In genomic region chr17:42110301-42111264, GRCh38 we compare ENCODE assay signal across 18 cellular contexts. TPM values are rescaled to one million over a fixed set of nuclear protein-coding genes. Genes with fewer than 3 reads are reported as not detected.
A peak's percentile ranks its signal among the peaks of the same experiment; 100 is the strongest.
DNase-seq lines count a peak whose midpoint lies in the region; ATAC-seq and TF ChIP-seq lines count a peak whose summit lies in the region.
"Had no signal": no experiment of that assay in that cellular context is flagged by ENCODE, and none has a peak within 500 bp of the region (broad histone marks: within the 10 kb centered on the region; RNA-seq: fewer than 3 reads in every experiment).

No MANE protein-coding gene starts in this region.

- ATAC-seq in activated CD8-positive, alpha-beta memory T cell treated with anti-CD3 and anti-CD28 coated beads, Interleukin-2, amount 10 ng/mL, durations not matched to agents 7 days and 5 days: no peak
- no peak for ATAC-seq in T-helper 17 cell
- no peak for ATAC-seq in stimulated activated effector memory CD8-positive, alpha-beta T cell treated with anti-CD3 and anti-CD28 coated beads, Interleukin-12 subunit alpha, Interleukin-12 subunit beta, amount 100 ng/mL, for 72 hours
- ATAC-seq: A549, WTC11 had no signal

- intact Hi-C loops in esophagus muscularis mucosa (cut with DNase I): no loop called here

- peaks cover 0 to 61% (median 42%) of the 10 kb centered on the region in 4 donors for H3K36me3 ChIP-seq in esophagus muscularis mucosa
- H3K36me3 ChIP-seq: brain microvascular endothelial cell had no signal

- H3K36me3 Mint-ChIP-seq in activated CD8-positive, alpha-beta memory T cell treated with anti-CD3 and anti-CD28 coated beads, Interleukin-2, amount 10 ng/mL, durations not matched to agents 7 days and 5 days: peaks cover 42% of the 10 kb centered on the region
- H3K36me3 Mint-ChIP-seq in T-helper 17 cell (ENCODE audit: low read depth): peaks cover 4% of the 10 kb centered on the region
- H3K36me3 Mint-ChIP-seq in stimulated activated effector memory CD8-positive, alpha-beta T cell treated with anti-CD3 and anti-CD28 coated beads, Interleukin-12 subunit alpha, Interleukin-12 subunit beta, amount 100 ng/mL, for 72 hours: peaks cover 22% of the 10 kb centered on the region

- no peaks in the 10 kb centered on the region for H3K27me3 ChIP-seq in esophagus muscularis mucosa
- H3K27me3 ChIP-seq: brain microvascular endothelial cell, hepatocyte had no signal

- no peak for TF ChIP-seq CTCF in esophagus muscularis mucosa (IDR thresholded peaks at IDR 0.05)

- peak overlapping the region; percentile 91 for H3K4me3 Mint-ChIP-seq in activated CD8-positive, alpha-beta memory T cell treated with anti-CD3 and anti-CD28 coated beads, Interleukin-2, amount 10 ng/mL, durations not matched to agents 7 days and 5 days
- H3K4me3 Mint-ChIP-seq in T-helper 17 cell: peak overlapping the region; percentile 61
- H3K4me3 Mint-ChIP-seq in stimulated activated effector memory CD8-positive, alpha-beta T cell treated with anti-CD3 and anti-CD28 coated beads, Interleukin-12 subunit alpha, Interleukin-12 subunit beta, amount 100 ng/mL, for 72 hours: peak overlapping the region; percentile 82
- H3K4me3 Mint-ChIP-seq: WTC11 had no signal

- CTCF ChIA-PET in activated CD8-positive, alpha-beta memory T cell treated with anti-CD3 and anti-CD28 coated beads, Interleukin-2, amount 10 ng/mL, durations not matched to agents 7 days and 5 days (lab: Charles Lee): interaction anchor here (0.6 to 16.2 kb wide), 8 partner anchors 8 to 148 kb away, joined by 3 to 117 read pairs (median 18); partner anchors contain the start of genes DNAJC7 and KAT2A

- 74% methylated on average over 11 of the region's 18 CpGs for WGBS in esophagus muscularis mucosa

- peak overlapping the region; percentile 98 for H3K27ac Mint-ChIP-seq in activated CD8-positive, alpha-beta memory T cell treated with anti-CD3 and anti-CD28 coated beads, Interleukin-2, amount 10 ng/mL, durations not matched to agents 7 days and 5 days
- H3K27ac Mint-ChIP-seq in T-helper 17 cell: no peak overlapping the region
- peak overlapping the region; percentile 96 for H3K27ac Mint-ChIP-seq in stimulated activated effector memory CD8-positive, alpha-beta T cell treated with anti-CD3 and anti-CD28 coated beads, Interleukin-12 subunit alpha, Interleukin-12 subunit beta, amount 100 ng/mL, for 72 hours
- H3K27ac Mint-ChIP-seq: WTC11 had no signal

- H3K4me1 Mint-ChIP-seq in activated CD8-positive, alpha-beta memory T cell treated with anti-CD3 and anti-CD28 coated beads, Interleukin-2, amount 10 ng/mL, durations not matched to agents 7 days and 5 days: peaks cover 50% of the 10 kb centered on the region
- H3K4me1 Mint-ChIP-seq in T-helper 17 cell: peaks cover 21% of the 10 kb centered on the region
- H3K4me1 Mint-ChIP-seq in stimulated activated effector memory CD8-positive, alpha-beta T cell treated with anti-CD3 and anti-CD28 coated beads, Interleukin-12 subunit alpha, Interleukin-12 subunit beta, amount 100 ng/mL, for 72 hours: peaks cover 42% of the 10 kb centered on the region

- H3K9me3 ChIP-seq in T-helper 17 cell (ENCODE audit: control insufficient read depth, low read length, poor library complexity, severe bottlenecking) (no peaks in the 10 kb centered on the region), esophagus muscularis mucosa (no peaks in the 10 kb centered on the region)
- H3K9me3 ChIP-seq: A549 had no signal

- no peaks in the 10 kb centered on the region for H3K27me3 Mint-ChIP-seq in activated CD8-positive, alpha-beta memory T cell treated with anti-CD3 and anti-CD28 coated beads, Interleukin-2, amount 10 ng/mL, durations not matched to agents 7 days and 5 days
- no peaks in the 10 kb centered on the region for H3K27me3 Mint-ChIP-seq in T-helper 17 cell

- no peak for TF ChIP-seq EP300 in esophagus muscularis mucosa (IDR thresholded peaks at IDR 0.05)

- peaks cover 19 to 46% (median 35%) of the 10 kb centered on the region in 4 donors for H3K4me1 ChIP-seq in esophagus muscularis mucosa

- DNase-seq in activated CD8-positive, alpha-beta memory T cell treated with anti-CD3 and anti-CD28 coated beads, Interleukin-2, amount 10 ng/mL, durations not matched to agents 7 days and 5 days: no peak
- DNase-seq in activated CD8-positive, alpha-beta memory T cell treated with anti-CD3 and anti-CD28 coated beads for 24 hours: no peak
- no peak for DNase-seq in T-helper 17 cell
- no peak for DNase-seq in esophagus muscularis mucosa (ENCODE audit: extremely low spot score)
- DNase-seq in stimulated activated effector memory CD8-positive, alpha-beta T cell treated with anti-CD3 and anti-CD28 coated beads, Interleukin-12 subunit alpha, Interleukin-12 subunit beta, amount 100 ng/mL, for 72 hours (ENCODE audit: low spot score in 2 of 2): no peak
- no peak for DNase-seq in hepatic stellate cell (ENCODE audit: low spot score)
- DNase-seq in NCI-H526 treated with DMSO at 0.1 percent for 48 hours (lab: John Stamatoyannopoulos, UW): no peak
- DNase-seq in medulla oblongata (ENCODE audit: extremely low spot score): no peak
- DNase-seq: brain microvascular endothelial cell, COR-L47, kidney glomerular epithelial cell, NCI-H2029, NCI-H526 had no signal

- H3K27ac ChIP-seq in esophagus muscularis mucosa (replicated peaks in 1 of 4): peak overlapping the region in 3 of 4 donors; percentile 87 to 94 (median 94)
- H3K27ac ChIP-seq: A549, brain microvascular endothelial cell, hepatocyte had no signal

- H3K4me3 ChIP-seq in esophagus muscularis mucosa: no peak overlapping the region
- H3K4me3 ChIP-seq: A549, hepatocyte had no signal

- H3K9me3 Mint-ChIP-seq in activated CD8-positive, alpha-beta memory T cell treated with anti-CD3 and anti-CD28 coated beads, Interleukin-2, amount 10 ng/mL, durations not matched to agents 7 days and 5 days (ENCODE audit: low read depth): no peaks in the 10 kb centered on the region
- H3K9me3 Mint-ChIP-seq in stimulated activated effector memory CD8-positive, alpha-beta T cell treated with anti-CD3 and anti-CD28 coated beads, Interleukin-12 subunit alpha, Interleukin-12 subunit beta, amount 100 ng/mL, for 72 hours: no peaks in the 10 kb centered on the region
- H3K9me3 Mint-ChIP-seq: WTC11 had no signal

- TF ChIP-seq POLR2A in esophagus muscularis mucosa (IDR thresholded peaks at IDR 0.05; ENCODE audit: low read depth): no peak

RNA-seq across cellular contexts. Expression of gene DHX58, which starts 1.9 kb away (rescaled TPM):
- 100 to 1,000 TPM in 1 of 2 experiments, 10 to 100 TPM in 1; 65.8 to 105 TPM for total RNA-seq in activated CD8-positive, alpha-beta memory T cell treated with anti-CD3 and anti-CD28 coated beads, Interleukin-2, amount 10 ng/mL, durations not matched to agents 7 days and 5 days
- total RNA-seq in T-helper 17 cell (10 to 100 TPM; 16.9 to 24.0 TPM), esophagus muscularis mucosa (10 to 100 TPM in 3 of 4 donors, 1 to 10 TPM in 1; 9.6 to 11.7 (median 11.3) TPM)

RNA-seq across cellular contexts. Expression of gene KAT2A, which starts 10.6 kb away (rescaled TPM):
- 10 to 100 TPM; 49.0 to 58.2 TPM for total RNA-seq in activated CD8-positive, alpha-beta memory T cell treated with anti-CD3 and anti-CD28 coated beads, Interleukin-2, amount 10 ng/mL, durations not matched to agents 7 days and 5 days
- total RNA-seq in T-helper 17 cell (10 to 100 TPM; 33.3 to 35.5 TPM), esophagus muscularis mucosa (10 to 100 TPM; 13.8 to 31.1 (median 21.8) TPM)

RNA-seq across cellular contexts. Expression of gene HSPB9, which starts 12.0 kb away (rescaled TPM):
- total RNA-seq in activated CD8-positive, alpha-beta memory T cell treated with anti-CD3 and anti-CD28 coated beads, Interleukin-2, amount 10 ng/mL, durations not matched to agents 7 days and 5 days: under 1 TPM in 1 of 2 experiments, not detected in 1; 0.58 TPM
- total RNA-seq in T-helper 17 cell (not detected), esophagus muscularis mucosa (under 1 TPM in 2 of 4 donors, not detected in 2; 0.26 to 0.42 TPM)
- total RNA-seq: hepatocyte, M059J, mononuclear cell had no signal

RNA-seq across cellular contexts. Expression of gene ZNF385C, which starts 12.3 kb away (rescaled TPM):
- total RNA-seq in activated CD8-positive, alpha-beta memory T cell treated with anti-CD3 and anti-CD28 coated beads, Interleukin-2, amount 10 ng/mL, durations not matched to agents 7 days and 5 days: under 1 TPM; 0.12 to 0.18 TPM
- under 1 TPM; 0.16 to 0.20 TPM for total RNA-seq in T-helper 17 cell
- under 1 TPM in 2 of 4 donors, not detected in 2; 0.39 to 0.42 TPM for total RNA-seq in esophagus muscularis mucosa
- total RNA-seq: M059J had no signal

RNA-seq across cellular contexts. Expression of gene RAB5C, which starts 44.2 kb away (rescaled TPM):
- total RNA-seq in activated CD8-positive, alpha-beta memory T cell treated with anti-CD3 and anti-CD28 coated beads, Interleukin-2, amount 10 ng/mL, durations not matched to agents 7 days and 5 days: 10 to 100 TPM; 86.9 to 99.4 TPM
- total RNA-seq in T-helper 17 cell: 10 to 100 TPM; 74.3 to 97.9 TPM
- 100 to 1,000 TPM; 102 to 140 (median 128) TPM for total RNA-seq in esophagus muscularis mucosa
